1 cellular context compared by ENCODE assay signal in genomic region chr10:12448729-12449391, GRCh38.
A peak's percentile ranks its signal among the peaks of the same experiment; 100 is the strongest.
TF ChIP-seq lines count a peak whose summit lies in the region.

No MANE protein-coding gene starts in this region.

TF ChIP-seq in GM12878, 131 proteins besides CTCF, POLR2A, EP300 and RAD21 (continued from another document and continues in another):
- no peak for TF ChIP-seq EZH2 (IDR thresholded peaks at IDR 0.05; ENCODE audit: borderline replicate concordance, control insufficient read depth, low read depth, low read length)
- TF ChIP-seq ZZZ3 (IDR thresholded peaks at IDR 0.05; ENCODE audit: control insufficient read depth, insufficient read length, low read depth) = no peak
- TF ChIP-seq EGR1 (IDR thresholded peaks at IDR 0.05; ENCODE audit: borderline replicate concordance in 1 of 2, low read depth in 2 of 2, low read length in 2 of 2) = no peak
- TF ChIP-seq BCL3 (IDR thresholded peaks at IDR 0.05; ENCODE audit: borderline replicate concordance, insufficient read depth, low read depth, low read length, poor library complexity, severe bottlenecking) = no peak
- TF ChIP-seq CEBPB (IDR thresholded peaks at IDR 0.05; ENCODE audit: borderline replicate concordance in 1 of 2, low read depth in 2 of 2, low read length in 2 of 2) = peak in 1 of 2 experiments; percentile 31; a peak in 1 of 4 replicates
- TF ChIP-seq ZBTB33 (IDR thresholded peaks at IDR 0.05) = no peak
- peak; percentile 55; the same call in 1 of the 2 replicates for TF ChIP-seq RAD51 (IDR thresholded peaks at IDR 0.05)
- TF ChIP-seq DPF2 (IDR thresholded peaks at IDR 0.05) = peak; percentile 69; the same call in 1 of the 2 replicates
- no peak for TF ChIP-seq CBX3 (IDR thresholded peaks at IDR 0.05; ENCODE audit: borderline replicate concordance, low read depth)
- TF ChIP-seq SMC3 (IDR thresholded peaks at IDR 0.05; ENCODE audit: borderline replicate concordance, low read length) = no peak
- TF ChIP-seq IKZF1 (conservative IDR thresholded peaks at IDR 0.05) = peak; percentile 72
- no peak for TF ChIP-seq KAT2A (conservative IDR thresholded peaks at IDR 0.05; ENCODE audit: control insufficient read depth, low read depth, low read length)
- TF ChIP-seq PRDM15 (CRISPR knock-in tag; IDR thresholded peaks at IDR 0.05) = no peak
- peak; percentile 93 for TF ChIP-seq CREB1 (IDR thresholded peaks at IDR 0.05; ENCODE audit: low read depth)
- TF ChIP-seq ZBTB4 (CRISPR knock-in tag; IDR thresholded peaks at IDR 0.05) = no peak
- peak; percentile 61 for TF ChIP-seq BCL11A (IDR thresholded peaks at IDR 0.05; ENCODE audit: low read depth, low read length)
- TF ChIP-seq RBBP5 (conservative IDR thresholded peaks at IDR 0.05) = no peak
- peak; percentile 63; the same call in 1 of the 2 replicates for TF ChIP-seq JUND (IDR thresholded peaks at IDR 0.05; ENCODE audit: low read depth, low read length)
- 0 out of 2 replicates have a peak, but pooled peaks have one; percentile 11 for TF ChIP-seq ZNF24 (IDR thresholded peaks at IDR 0.05)
- peak; percentile 60; the same call in 1 of the 2 replicates for TF ChIP-seq FOXM1 (IDR thresholded peaks at IDR 0.05; ENCODE audit: low read depth, low read length)
- TF ChIP-seq TCF12 (IDR thresholded peaks at IDR 0.05; ENCODE audit: low read depth, low read length) = no peak
- peak; percentile 13; the same call in 1 of the 2 replicates for TF ChIP-seq TBL1XR1 (IDR thresholded peaks at IDR 0.05; ENCODE audit: low read depth, low read length)
- TF ChIP-seq USF1 (IDR thresholded peaks at IDR 0.05; ENCODE audit: borderline replicate concordance, extremely low read length, insufficient read depth, low read depth, low read length) = no peak
- no peak for TF ChIP-seq E4F1 (IDR thresholded peaks at IDR 0.05; ENCODE audit: borderline replicate concordance, partially characterized antibody)
- TF ChIP-seq ZNF274 (IDR thresholded peaks at IDR 0.05; ENCODE audit: insufficient read depth, insufficient read length) = no peak
- TF ChIP-seq MAX (IDR thresholded peaks at IDR 0.05; ENCODE audit: low read depth, low read length) = no peak
- peak; percentile 91 for TF ChIP-seq NFIC (IDR thresholded peaks at IDR 0.05; ENCODE audit: low read depth, low read length)
- TF ChIP-seq CBX5 (IDR thresholded peaks at IDR 0.05; ENCODE audit: low read depth) = no peak
- peak; percentile 58; the same call in 1 of the 2 replicates for TF ChIP-seq IRF5 (IDR thresholded peaks at IDR 0.05; ENCODE audit: borderline replicate concordance)
- TF ChIP-seq YBX1 (IDR thresholded peaks at IDR 0.05) = no peak
- TF ChIP-seq ASH2L (IDR thresholded peaks at IDR 0.05; ENCODE audit: borderline replicate concordance, low read depth) = no peak
- no peak for TF ChIP-seq ATF3 (IDR thresholded peaks at IDR 0.05; ENCODE audit: borderline replicate concordance, extremely low read depth, low read depth, low read length)
- TF ChIP-seq GATAD2B (conservative IDR thresholded peaks at IDR 0.05; ENCODE audit: low read depth) = no peak
- TF ChIP-seq CHD2 (IDR thresholded peaks at IDR 0.05; ENCODE audit: borderline replicate concordance, low read depth, low read length) = no peak
- no peak for TF ChIP-seq STAT1 (conservative IDR thresholded peaks at IDR 0.05)
- no peak for TF ChIP-seq CUX1 (IDR thresholded peaks at IDR 0.05; ENCODE audit: insufficient replicate concordance, low read depth, low read length)
